Comparison of ENCODE assay signal across 8 cellular contexts in the genomic region with DNA sequence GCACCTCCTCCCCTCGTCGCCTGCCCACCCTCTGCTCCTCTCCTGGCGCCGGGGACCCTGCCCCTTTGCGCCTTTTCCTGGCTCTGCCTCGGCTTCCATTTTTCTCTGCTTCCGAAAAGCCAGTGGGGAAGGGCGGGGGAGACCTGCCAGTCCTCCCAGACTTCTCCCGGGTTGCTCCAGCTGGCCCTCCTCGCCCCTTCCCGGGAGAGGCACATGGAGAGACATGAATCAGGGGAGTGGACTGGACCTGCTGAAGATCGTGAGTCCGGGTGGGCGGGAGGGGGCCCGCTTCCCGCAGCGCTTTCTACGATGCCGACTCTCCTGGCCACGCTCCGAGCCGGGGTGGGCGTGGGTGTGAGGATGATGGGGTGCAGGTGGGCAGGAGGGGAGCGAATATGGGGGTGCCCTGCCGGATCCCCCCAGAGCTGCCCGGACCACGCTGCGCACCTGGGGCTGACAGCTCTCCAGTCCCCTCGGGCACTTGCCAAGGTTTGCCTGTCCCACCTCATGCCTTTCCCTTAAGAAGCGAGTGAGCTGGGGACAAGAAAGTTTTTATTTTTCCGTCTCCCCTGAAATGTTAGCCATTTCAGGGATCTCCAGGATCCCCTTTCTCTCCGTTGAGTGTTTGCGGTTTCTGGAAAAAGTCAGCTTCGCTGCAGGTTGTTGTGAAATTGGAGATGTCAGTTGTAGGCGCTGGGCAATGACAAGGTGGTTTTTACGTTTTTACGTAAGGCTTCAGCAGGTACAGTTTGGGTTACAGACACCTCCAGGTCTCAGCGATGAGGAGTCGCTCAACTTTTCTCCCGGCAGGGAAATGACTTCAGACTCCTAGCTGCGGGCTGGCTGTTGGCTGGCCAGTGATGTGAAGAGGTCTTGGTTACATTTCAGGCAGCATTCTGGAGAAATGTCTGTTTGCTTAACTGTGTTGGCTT. TPM values are rescaled to one million over a fixed set of nuclear protein-coding genes. Genes with fewer than 3 reads are reported as not detected.
DNase-seq lines count a peak whose midpoint lies in the region; ATAC-seq and TF ChIP-seq lines count a peak whose summit lies in the region.

No MANE protein-coding gene starts in this region.

- no TSS peak for BruUV-seq in IMR-90 (replicated peaks; lab: Mats Ljungman, UMichigan)

- H4K8ac ChIP-seq in IMR-90 (ENCODE audit: low read depth in 2 of 2, low read length in 2 of 2): no peak overlapping the region

- in situ Hi-C loops in IMR-90 (cut with MboI; ENCODE audit: low sequenced_read_pairs): no loop called here

- no peaks in the 10 kb centered on the region for H3K9me1 ChIP-seq in IMR-90 (ENCODE audit: insufficient read depth, low read length)

- H2BK15ac ChIP-seq in IMR-90 (ENCODE audit: low read depth, low read length): no peak overlapping the region

- CTCF ChIA-PET in IMR-90 (lab: Yijun Ruan, JAX): no interaction called here

- peaks cover 51% of the 10 kb centered on the region for H3K27me3 ChIP-seq in IMR-90 (ENCODE audit: control insufficient read depth, insufficient read depth, low read length)

- TF ChIP-seq CTCF in IMR-90 (conservative IDR thresholded peaks at IDR 0.05; ENCODE audit: low read depth, low read length): no peak

- peak overlapping the region; percentile 88 for H2AFZ ChIP-seq in IMR-90 (replicated peaks; ENCODE audit: low read length, poor library complexity)

- H3K9me3 ChIP-seq in IMR-90 (ENCODE audit: control insufficient read depth, insufficient read depth, low read length): no peaks in the 10 kb centered on the region

- no peak overlapping the region for H3K14ac ChIP-seq in IMR-90 (replicated peaks; ENCODE audit: low read depth, low read length)

- H2BK20ac ChIP-seq in IMR-90 (ENCODE audit: low read depth, low read length): no peak overlapping the region

- no peak for TF ChIP-seq POLR2A in IMR-90 (IDR thresholded peaks at IDR 0.05; ENCODE audit: low read depth, low read length)

- no peaks in the 10 kb centered on the region for H3K36me3 Mint-ChIP-seq in activated CD4-positive, alpha-beta T cell treated with anti-CD3 and anti-CD28 coated beads, Interleukin-2, amount 10 ng/mL, durations not matched to agents 24 days and 14 days (ENCODE audit: low read depth)

- H3K4me2 ChIP-seq in IMR-90 (ENCODE audit: low read depth, low read length): peak overlapping the region; percentile 60

- DNase-seq in IMR-90 (no peak), left colon (peak in 1 of 2 donors; percentile 23), superior temporal gyrus (ENCODE audit: extremely low spot score) (peak; percentile 34)
- no peak for DNase-seq in activated CD4-positive, alpha-beta T cell treated with anti-CD3 and anti-CD28 coated beads, Interleukin-2, amount 10 ng/mL, durations not matched to agents 24 days and 14 days
- DNase-seq in activated CD4-positive, alpha-beta T cell treated with anti-CD3 and anti-CD28 coated beads for 48 hours: no peak

- H2AK9ac ChIP-seq in IMR-90 (replicated peaks; ENCODE audit: low read depth, low read length, poor library complexity): no peak overlapping the region

- H3K27me3 Mint-ChIP-seq in activated CD4-positive, alpha-beta T cell treated with anti-CD3 and anti-CD28 coated beads, Interleukin-2, amount 10 ng/mL, durations not matched to agents 24 days and 14 days: peaks cover 27% of the 10 kb centered on the region

- ATAC-seq in IMR-90 (ENCODE audit: low read depth) (peak; percentile 10), left colon (peak; percentile 42), GM21515 (IDR thresholded peaks at IDR 0.05; ENCODE audit: unreplicated experiment) (no peak), HG02623 (IDR thresholded peaks at IDR 0.05; ENCODE audit: unreplicated experiment) (no peak)

- peak overlapping the region; percentile 49 for H3K4me3 ChIP-seq in IMR-90 (ENCODE audit: insufficient read depth, low read depth, low read length)

- H3K9me3 Mint-ChIP-seq in activated CD4-positive, alpha-beta T cell treated with anti-CD3 and anti-CD28 coated beads, Interleukin-2, amount 10 ng/mL, durations not matched to agents 24 days and 14 days: no peaks in the 10 kb centered on the region

- no peak for TF ChIP-seq RAD21 in IMR-90 (IDR thresholded peaks at IDR 0.05; ENCODE audit: low read length)

- no peaks in the 10 kb centered on the region for H3K36me3 ChIP-seq in IMR-90 (ENCODE audit: control insufficient read depth, insufficient read depth, low read length)

- intact Hi-C loops in IMR-90 (cut with micrococcal nuclease) (loop anchor here (5.0 kb wide), 1 partner anchor 71 kb away; no protein-coding TSS in a partner anchor), left colon (cut with DNase I, micrococcal nuclease) (no loop called here)
- intact Hi-C loops in activated CD4-positive, alpha-beta T cell treated with anti-CD3 and anti-CD28 coated beads, Interleukin-2, amount 10 ng/mL, durations not matched to agents 24 days and 14 days (cut with micrococcal nuclease): no loop called here

- H3K27ac ChIP-seq in IMR-90 (ENCODE audit: insufficient read depth, low read length) (no peak overlapping the region), cingulate gyrus (ENCODE audit: low read depth, low read length) (peak overlapping the region; percentile 65)

- H4K20me1 ChIP-seq in IMR-90 (ENCODE audit: insufficient read depth, low read length): no peaks in the 10 kb centered on the region

- H2AK5ac ChIP-seq in IMR-90 (ENCODE audit: low read depth, low read length): no peak overlapping the region

- no peak overlapping the region for H3K56ac ChIP-seq in IMR-90 (ENCODE audit: extremely low read depth, insufficient read depth, low read length)

- 15% methylated on average over 8 of the region's 41 CpGs; no CpG with 5 or more reads in 1 of the 2 experiments for WGBS in IMR-90 (ENCODE audit: extremely low coverage in 2 of 2, insufficient read length in 1 of 2), 2 experiments

- H3K79me1 ChIP-seq in IMR-90 (ENCODE audit: low read depth in 1 of 2, low read length in 2 of 2): no peaks in the 10 kb centered on the region

- H3K4me1 ChIP-seq in IMR-90 (ENCODE audit: control insufficient read depth, insufficient read depth, low read length): peaks cover 2% of the 10 kb centered on the region; the same call in 1 of the 2 replicates

- POLR2A ChIA-PET in IMR-90 (lab: Charles Lee; ENCODE audit: unreplicated experiment): no interaction called here

- no peak overlapping the region for H3K9ac ChIP-seq in IMR-90 (ENCODE audit: low read depth, low read length)

- no peak overlapping the region for H2BK5ac ChIP-seq in IMR-90 (ENCODE audit: low read depth, low read length, poor library complexity, severe bottlenecking)

- H4K5ac ChIP-seq in IMR-90 (ENCODE audit: low read depth, low read length): no peak overlapping the region

- no peak overlapping the region for H2BK120ac ChIP-seq in IMR-90 (ENCODE audit: low read depth, low read length)

- no peak overlapping the region for H4K91ac ChIP-seq in IMR-90 (ENCODE audit: insufficient read depth, low read depth, low read length)

- dilution Hi-C loops in IMR-90 (cut with HindIII; ENCODE audit: low sequenced_read_pairs, unreplicated experiment): no loop called here

- no peak overlapping the region for H3K18ac ChIP-seq in IMR-90 (ENCODE audit: low read depth, low read length)

- no peak overlapping the region for H3K4ac ChIP-seq in IMR-90 (ENCODE audit: low read depth, low read length)

- no peaks in the 10 kb centered on the region for H3K4me1 Mint-ChIP-seq in activated CD4-positive, alpha-beta T cell treated with anti-CD3 and anti-CD28 coated beads, Interleukin-2, amount 10 ng/mL, durations not matched to agents 24 days and 14 days

- H3K4me3 Mint-ChIP-seq in activated CD4-positive, alpha-beta T cell treated with anti-CD3 and anti-CD28 coated beads, Interleukin-2, amount 10 ng/mL, durations not matched to agents 24 days and 14 days: no peak overlapping the region

- H3K23ac ChIP-seq in IMR-90 (ENCODE audit: low read depth, low read length): no peak overlapping the region

- H3K27ac Mint-ChIP-seq in activated CD4-positive, alpha-beta T cell treated with anti-CD3 and anti-CD28 coated beads, Interleukin-2, amount 10 ng/mL, durations not matched to agents 24 days and 14 days: no peak overlapping the region

TF ChIP-seq in IMR-90, 13 proteins besides CTCF, POLR2A, EP300 and RAD21 (continues in another document):
- TF ChIP-seq MXI1 (IDR thresholded peaks at IDR 0.05; ENCODE audit: borderline replicate concordance, low read depth, low read length): no peak
- TF ChIP-seq CHD1 (IDR thresholded peaks at IDR 0.05; ENCODE audit: low read depth, low read length): no peak
- TF ChIP-seq USF2 (IDR thresholded peaks at IDR 0.05; ENCODE audit: low read depth, low read length): no peak
- no peak for TF ChIP-seq BHLHE40 (IDR thresholded peaks at IDR 0.05; ENCODE audit: low read depth, low read length)
- no peak for TF ChIP-seq SMC3 (IDR thresholded peaks at IDR 0.05; ENCODE audit: low read depth, low read length)
- no peak for TF ChIP-seq MAZ (IDR thresholded peaks at IDR 0.05; ENCODE audit: borderline replicate concordance, low read depth, low read length)
- no peak for TF ChIP-seq CEBPB (IDR thresholded peaks at IDR 0.05; ENCODE audit: low read depth, low read length)
- TF ChIP-seq NFE2L2 (IDR thresholded peaks at IDR 0.05; ENCODE audit: low read depth, low read length): no peak
- TF ChIP-seq RFX5 (IDR thresholded peaks at IDR 0.05; ENCODE audit: low read depth, low read length): no peak
- TF ChIP-seq RCOR1 (IDR thresholded peaks at IDR 0.05; ENCODE audit: insufficient replicate concordance, low read length): no peak

RNA-seq across cellular contexts. Expression of gene CACNB2, which starts 1.0 kb away (rescaled TPM):
- total RNA-seq in IMR-90 (2012; rRNA removed) (0.28 and 0.36 TPM in 2 replicates), left colon (10 to 100 TPM; 13.3 to 17.9 TPM)
- 0.36 and 0.70 TPM in 2 replicates for polyA plus RNA-seq in IMR-90 (2012; rRNA removed)
- polyA plus RNA-seq in IMR-90 (2012; cell fraction: cytosol; rRNA removed): 0.14 and 0.38 TPM in 2 replicates
- 2.3 and 2.6 TPM in 2 replicates for polyA plus RNA-seq in IMR-90 (2012; cell fraction: nucleus; rRNA removed; ENCODE audit: low replicate concordance)
- not detected in 2 replicates for total RNA-seq in activated CD4-positive, alpha-beta T cell treated with anti-CD3 and anti-CD28 coated beads, Interleukin-2, amount 10 ng/mL, durations not matched to agents 24 days and 14 days

Comparison
In these comparisons a context has a peak if more than half of its experiments do, and no peak if none do; other contexts are left out.
1. ATAC-seq: peak in IMR-90 (single experiment) and left colon (single experiment); none in GM21515 (single experiment) and HG02623 (single experiment).
2. RNA of gene CACNB2, which starts 1.0 kb away (total RNA-seq): 13.3 to 17.9 TPM in left colon; 0.28 to 0.36 TPM in IMR-90 and not detected in activated CD4-positive, alpha-beta T cell treated with anti-CD3 and anti-CD28 coated beads, Interleukin-2, amount 10 ng/mL, durations not matched to agents 24 days and 14 days; every median in the first group is over 10 times any median in the second.